8 cellular contexts compared by ENCODE assay signal in genomic region chr18:63365909-63366269, GRCh38.
A peak's percentile ranks its signal among the peaks of the same experiment; 100 is the strongest.
DNase-seq lines count a peak whose midpoint lies in the region; ATAC-seq lines count a peak whose summit lies in the region.

No MANE protein-coding gene starts in this region.

- no peaks in the 10 kb centered on the region for H3K27me3 ChIP-seq in muscle layer of duodenum (ENCODE audit: low read depth, low read length)

- H3K9me3 Mint-ChIP-seq in dendritic cell treated with granulocyte-macrophage colony-stimulating factor and Interleukin-4, amounts not matched to agents 40 ng/mL and 50 ng/mL, for 4 days = no peaks in the 10 kb centered on the region

- peaks cover 0 to 6% of the 10 kb centered on the region in 2 donors for H3K4me1 ChIP-seq in muscle layer of duodenum (ENCODE audit: control insufficient read depth in 1 of 2, insufficient read depth in 2 of 2, low read length in 2 of 2)

- H3K4me3 ChIP-seq in muscle layer of duodenum (ENCODE audit: low read depth in 1 of 2, low read length in 2 of 2) = peak overlapping the region; percentile 91 to 97

- H3K9me3 ChIP-seq in muscle layer of duodenum (ENCODE audit: control insufficient read depth in 1 of 2, low read length in 2 of 2) = no peaks in the 10 kb centered on the region

- peak overlapping the region; percentile 82 for H3K27ac Mint-ChIP-seq in dendritic cell treated with granulocyte-macrophage colony-stimulating factor and Interleukin-4, amounts not matched to agents 40 ng/mL and 50 ng/mL, for 4 days

- peak overlapping the region; percentile 84 for H3K4me3 Mint-ChIP-seq in dendritic cell treated with granulocyte-macrophage colony-stimulating factor and Interleukin-4, amounts not matched to agents 40 ng/mL and 50 ng/mL, for 4 days

- intact Hi-C loops in dendritic cell treated with granulocyte-macrophage colony-stimulating factor and Interleukin-4, amounts not matched to agents 40 ng/mL and 50 ng/mL, for 4 days (cut with micrococcal nuclease) = loop anchor here (2.0 kb wide), 1 partner anchor 129 kb away; no protein-coding TSS in a partner anchor

- H3K36me3 ChIP-seq in muscle layer of duodenum (ENCODE audit: control insufficient read depth in 1 of 2, insufficient read depth in 2 of 2, low read length in 2 of 2) = peaks cover 13 to 14% of the 10 kb centered on the region in 2 donors

- peaks cover 17% of the 10 kb centered on the region for H3K36me3 Mint-ChIP-seq in dendritic cell treated with granulocyte-macrophage colony-stimulating factor and Interleukin-4, amounts not matched to agents 40 ng/mL and 50 ng/mL, for 4 days (ENCODE audit: low read depth)

- ATAC-seq in GM18907 (IDR thresholded peaks at IDR 0.05; ENCODE audit: unreplicated experiment) = no peak

- H3K4me1 Mint-ChIP-seq in dendritic cell treated with granulocyte-macrophage colony-stimulating factor and Interleukin-4, amounts not matched to agents 40 ng/mL and 50 ng/mL, for 4 days (ENCODE audit: low read depth) = peaks cover 26% of the 10 kb centered on the region

- H3K27me3 Mint-ChIP-seq in dendritic cell treated with granulocyte-macrophage colony-stimulating factor and Interleukin-4, amounts not matched to agents 40 ng/mL and 50 ng/mL, for 4 days = peaks cover 2% of the 10 kb centered on the region

- DNase-seq in activated T-cell treated with anti-CD3 and anti-CD28 coated beads for 24 hours (ENCODE audit: low read depth) (peak; percentile 1), NCI-H69 (lab: John Stamatoyannopoulos, UW) (peak; percentile 75), NCI-H526 treated with DMSO at 0.1 percent for 48 hours (lab: John Stamatoyannopoulos, UW) (no peak), cerebellar cortex (ENCODE audit: low spot score) (no peak)
- DNase-seq in activated T-cell treated with anti-CD3 and anti-CD28 coated beads, Interleukin-2, amount 50 U/mL, for 48 hours = no peak

- peak overlapping the region; percentile 72 for H3K27ac ChIP-seq in muscle layer of duodenum (ENCODE audit: low read length)

Comparison
In these comparisons a context has a peak if more than half of its experiments do, and no peak if none do; other contexts are left out.
1. DNase-seq: peak in activated T-cell treated with anti-CD3 and anti-CD28 coated beads for 24 hours (single experiment) and NCI-H69 (single experiment); none in activated T-cell treated with anti-CD3 and anti-CD28 coated beads, Interleukin-2, amount 50 U/mL, for 48 hours (0 of 2), NCI-H526 treated with DMSO at 0.1 percent for 48 hours (single experiment) and cerebellar cortex (single experiment).